8 cellular contexts compared by ENCODE assay signal in genomic region chr11:43706631-43707030, GRCh38.
"Had no signal": no experiment of that assay in that cellular context is flagged by ENCODE, and none has a peak within 500 bp of the region (broad histone marks: within the 10 kb centered on the region; RNA-seq: fewer than 3 reads in every experiment).

No MANE protein-coding gene starts in this region.

- H3K27ac ChIP-seq: GM23248, KMS-11 had no signal

- H2AFZ ChIP-seq: GM23248 had no signal

- H3K4me3 ChIP-seq: GM23248 had no signal

- DNase-seq: GM23248, GOT3, H7, HCEC 1CT, Karpas-422, KBM-7 had no signal

- H3K4me2 ChIP-seq: KMS-11 had no signal

- H3K9ac ChIP-seq: GM23248, KMS-11 had no signal

- FAIRE-seq: HTR-8/SVneo had no signal
